ENCODE assay signal across 25 cellular contexts in genomic region chr5:125272364-125272763, GRCh38.
"Had no signal": no experiment of that assay in that cellular context is flagged by ENCODE, and none has a peak within 500 bp of the region (broad histone marks: within the 10 kb centered on the region; RNA-seq: fewer than 3 reads in every experiment).

No MANE protein-coding gene starts in this region.

- H3K4me3 ChIP-seq: ovary, prostate gland, spleen, thyroid gland, upper lobe of right lung had no signal

- H3K27ac Mint-ChIP-seq: activated CD8-positive, alpha-beta T cell treated with anti-CD3 and anti-CD28 coated beads, Interleukin-2, amount 10 ng/mL, durations not matched to agents 7 days and 5 days; activated naive CD4-positive, alpha-beta T cell treated with anti-CD3 and anti-CD28 coated beads, Interleukin-2, amount 50 U/mL, for 72 hours; activated T-helper 1 cell treated with anti-CD3 and anti-CD28 coated beads, Interleukin-12 subunit alpha, Interleukin-12 subunit beta, Interleukin-2, Interleukin-4 antibody, amounts not matched to agents 30 ng/mL and 10 ng/mL and 1 ng/mL, durations not matched to agents 14 hours and 24 hours and 36 hours; natural killer cell; stimulated activated naive CD8-positive, alpha-beta T cell treated with anti-CD3 and anti-CD28 coated beads, Interleukin-15, Interleukin-2, amounts not matched to agents 100 ng/mL and 50 ng/mL, for 24 hours had no signal

- H3K9me3 ChIP-seq: neutrophil, ovary, prostate gland, spleen, thyroid gland, upper lobe of right lung had no signal

- ATAC-seq: activated CD8-positive, alpha-beta T cell treated with anti-CD3 and anti-CD28 coated beads, Interleukin-2, amount 10 ng/mL, durations not matched to agents 7 days and 5 days; activated naive CD4-positive, alpha-beta T cell treated with anti-CD3 and anti-CD28 coated beads, Interleukin-2, amount 50 U/mL, for 72 hours; foreskin keratinocyte; left ventricle myocardium superior; natural killer cell; upper lobe of right lung had no signal

- H3K9me3 Mint-ChIP-seq: natural killer cell had no signal

- H3K4me1 ChIP-seq: prostate gland, spleen, thyroid gland, upper lobe of right lung had no signal

- H3K4me3 Mint-ChIP-seq: activated CD8-positive, alpha-beta T cell treated with anti-CD3 and anti-CD28 coated beads, Interleukin-2, amount 10 ng/mL, durations not matched to agents 7 days and 5 days; activated T-helper 1 cell treated with anti-CD3 and anti-CD28 coated beads, Interleukin-12 subunit alpha, Interleukin-12 subunit beta, Interleukin-2, Interleukin-4 antibody, amounts not matched to agents 30 ng/mL and 10 ng/mL and 1 ng/mL, durations not matched to agents 14 hours and 24 hours and 36 hours; natural killer cell; stimulated activated naive CD8-positive, alpha-beta T cell treated with anti-CD3 and anti-CD28 coated beads, Interleukin-15, Interleukin-2, amounts not matched to agents 100 ng/mL and 50 ng/mL, for 24 hours had no signal

- H3K27me3 Mint-ChIP-seq: brain; stimulated activated naive CD8-positive, alpha-beta T cell treated with anti-CD3 and anti-CD28 coated beads, Interleukin-15, Interleukin-2, amounts not matched to agents 100 ng/mL and 50 ng/mL, for 24 hours had no signal

- DNase-seq: activated CD4-positive, alpha-beta T cell treated with anti-CD3 and anti-CD28 coated beads, Interleukin-2, amount 50 U/mL, for 1 hour; activated CD4-positive, CD25-positive, alpha-beta regulatory T cell treated with anti-CD3 and anti-CD28 coated beads, Interleukin-2, amount 50 U/mL, for 72 hours; activated CD8-positive, alpha-beta T cell treated with anti-CD3 and anti-CD28 coated beads, Interleukin-2, amount 10 ng/mL, durations not matched to agents 7 days and 5 days; activated gamma-delta T cell treated with Interleukin-2 at 50 U/mL for 16 hours; aorta; caudate nucleus; effector memory CD4-positive, alpha-beta T cell; foreskin keratinocyte; hypothalamus; left ventricle myocardium superior; midbrain; natural killer cell; ovary; spleen; stimulated activated CD4-positive, alpha-beta T cell treated with anti-CD3 and anti-CD28 coated beads, Interleukin-4, amount 100 ng/mL, for 24 hours; substantia nigra; thyroid gland; upper lobe of right lung; WERI-Rb-1 had no signal

- H3K27ac ChIP-seq: foreskin keratinocyte, neutrophil, ovary, prostate gland, spleen, thyroid gland, upper lobe of right lung, WERI-Rb-1 had no signal

- H3K4me1 Mint-ChIP-seq: natural killer cell had no signal

- H3K36me3 Mint-ChIP-seq: brain, natural killer cell had no signal

- H3K27me3 ChIP-seq: foreskin keratinocyte, neutrophil, ovary, spleen, thyroid gland, upper lobe of right lung had no signal

- H3K36me3 ChIP-seq: neutrophil, ovary, prostate gland, spleen, thyroid gland, upper lobe of right lung, WERI-Rb-1 had no signal
